Comparison of ENCODE assay signal across 25 cellular contexts in genomic region chr4:133920236-133920635, GRCh38.
DNase-seq lines count a peak whose midpoint lies in the region; ATAC-seq, FAIRE-seq and TF ChIP-seq lines count a peak whose summit lies in the region.
"Had no signal": no experiment of that assay in that cellular context is flagged by ENCODE, and none has a peak within 500 bp of the region (broad histone marks: within the 10 kb centered on the region; RNA-seq: fewer than 3 reads in every experiment).

No MANE protein-coding gene starts in this region.

- ATAC-seq in foreskin keratinocyte = peak; percentile 44
- ATAC-seq: A549; CD8-positive, alpha-beta T cell had no signal

- FAIRE-seq in D721Med (lab: Jason Lieb, UNC) = peak; percentile 25
- FAIRE-seq: A549, G401.6, GM12891, GM19239 had no signal

- H3K4me1 ChIP-seq in foreskin keratinocyte = no peaks in the 10 kb centered on the region
- H3K4me1 ChIP-seq: A549; BLaER1 treated with 17β-estradiol and CSF1 and Interleukin-3, amounts not matched to agents 10 nM and 100 nM; Caco-2 had no signal

- DNase-seq in D721Med (ENCODE audit: insufficient read length, low spot score) = no peak
- peak; percentile 1 for DNase-seq in HT1080 (ENCODE audit: low read depth)
- peak; percentile 11 to 66 for DNase-seq in foreskin keratinocyte
- peak; percentile 7 for DNase-seq in renal cortical epithelial cell (ENCODE audit: low read depth)
- no peak for DNase-seq in NCI-H2107 treated with DMSO at 0.1 percent for 48 hours (lab: John Stamatoyannopoulos, UW; ENCODE audit: unreplicated experiment)
- DNase-seq in germinal center (ENCODE audit: low spot score) = no peak
- DNase-seq in activated CD4-positive, CD25-positive, alpha-beta regulatory T cell treated with anti-CD3 and anti-CD28 coated beads, Interleukin-2, amount 50 U/mL, for 72 hours = no peak
- DNase-seq: AML-193; Caco-2; Calu3; CD4-positive, alpha-beta T cell; CD8-positive, alpha-beta T cell; DMS 273 treated with DMSO at 0.1 percent for 48 hours; DMS153; DMS53; DMS79; DND-41; GF-D8 had no signal

- H3K27ac ChIP-seq in foreskin keratinocyte = no peak overlapping the region
- H3K27ac ChIP-seq: 22Rv1; A549; BLaER1 treated with 17β-estradiol and CSF1 and Interleukin-3, amounts not matched to agents 10 nM and 100 nM; C4-2B had no signal

- no peaks in the 10 kb centered on the region for H3K27me3 ChIP-seq in foreskin keratinocyte
- H3K27me3 ChIP-seq: BLaER1 treated with 17β-estradiol and CSF1 and Interleukin-3, amounts not matched to agents 10 nM and 100 nM had no signal

- no peak for TF ChIP-seq CTCF in D721Med (IDR thresholded peaks at IDR 0.05; ENCODE audit: insufficient read depth, missing control alignments)
- TF ChIP-seq CTCF in foreskin keratinocyte (conservative IDR thresholded peaks at IDR 0.05) = no peak

Comparison
In these comparisons a context has a peak if more than half of its experiments do, and no peak if none do; other contexts are left out.
1. DNase-seq: peak in HT1080 (single experiment), foreskin keratinocyte (2 of 2) and renal cortical epithelial cell (single experiment); none in D721Med (single experiment), NCI-H2107 treated with DMSO at 0.1 percent for 48 hours (single experiment), germinal center (single experiment) and activated CD4-positive, CD25-positive, alpha-beta regulatory T cell treated with anti-CD3 and anti-CD28 coated beads, Interleukin-2, amount 50 U/mL, for 72 hours (single experiment).